Comparison of ENCODE assay signal across 8 cellular contexts in genomic region chr22:36528336-36528735, GRCh38. TPM values are rescaled to one million over a fixed set of nuclear protein-coding genes. Genes with fewer than 3 reads are reported as not detected.
DNase-seq lines count a peak whose midpoint lies in the region; ATAC-seq and TF ChIP-seq lines count a peak whose summit lies in the region.

No MANE protein-coding gene starts in this region.

- H3K36me3 ChIP-seq in A673 (ENCODE audit: insufficient read depth, low read length, poor library complexity, severe bottlenecking) (peaks cover 38% of the 10 kb centered on the region), adipocyte (ENCODE audit: control insufficient read depth, insufficient read depth, low read length, severe bottlenecking) (peaks cover 39% of the 10 kb centered on the region)

- no TSS peak for BruUV-seq in A673 (replicated peaks; lab: Mats Ljungman, UMichigan)

- H3K27me3 ChIP-seq in A673 (replicated peaks; ENCODE audit: insufficient read depth, low read depth, low read length, poor library complexity) (no peaks in the 10 kb centered on the region), HL-60 (ENCODE audit: insufficient read depth, poor library complexity, severe bottlenecking) (no peaks in the 10 kb centered on the region), adipocyte (replicated peaks; ENCODE audit: control insufficient read depth, insufficient read depth, low read length) (no peaks in the 10 kb centered on the region)

- intact Hi-C loops in A673 (cut with micrococcal nuclease; ENCODE audit: unreplicated experiment), result no loop called here

- no peak for ATAC-seq in stimulated activated naive CD8-positive, alpha-beta T cell treated with anti-CD3 and anti-CD28 coated beads, Interleukin-15, Interleukin-2, amounts not matched to agents 100 U/mL and 50 U/mL, for 24 hours
- no peak for ATAC-seq in HG03280 (IDR thresholded peaks at IDR 0.05; ENCODE audit: unreplicated experiment)

- H3K4me1 ChIP-seq in A673 (ENCODE audit: insufficient read depth, low read length, poor library complexity, severe bottlenecking) (peaks cover 13% of the 10 kb centered on the region), adipocyte (ENCODE audit: control insufficient read depth, insufficient read depth, low read length) (peaks cover 17% of the 10 kb centered on the region)

- H3K4me3 ChIP-seq in A673 (ENCODE audit: low read depth, low read length, poor library complexity, severe bottlenecking), result peak overlapping the region; percentile 70
- H3K4me3 ChIP-seq in HL-60 (replicated peaks; ENCODE audit: insufficient read depth, low read length), result peak overlapping the region; percentile 75
- peak overlapping the region; percentile 93 for H3K4me3 ChIP-seq in adipocyte (ENCODE audit: low read length)

- TF ChIP-seq CTCF in A673 (conservative IDR thresholded peaks at IDR 0.05; ENCODE audit: low read depth, low read length) (no peak), HL-60 (IDR thresholded peaks at IDR 0.05; ENCODE audit: insufficient read depth, low read length) (no peak)

- POLR2A ChIA-PET in A673 (lab: Charles Lee; ENCODE audit: low non-redundant PET), result no interaction called here

- no peaks in the 10 kb centered on the region for H3K9me3 ChIP-seq in A673 (ENCODE audit: low read depth, low read length, poor library complexity, severe bottlenecking)
- no peaks in the 10 kb centered on the region for H3K9me3 ChIP-seq in adipocyte (ENCODE audit: control insufficient read depth, low read length)

- DNase-seq in A673 (ENCODE audit: low spot score) (no peak), HL-60 (ENCODE audit: low read depth in 1 of 2, low spot score in 1 of 2) (no peak), adipocyte (ENCODE audit: low read depth) (peak; percentile 59), iris pigment epithelial cell (ENCODE audit: low read depth) (peak; percentile 27), NCI-H345 treated with DMSO at 0.1 percent for 48 hours (lab: John Stamatoyannopoulos, UW; ENCODE audit: unreplicated experiment) (no peak), activated gamma-delta T cell treated with Interleukin-2 at 50 U/mL for 16 hours (no peak)
- DNase-seq in stimulated activated naive CD8-positive, alpha-beta T cell treated with anti-CD3 and anti-CD28 coated beads, Interleukin-15, Interleukin-2, amounts not matched to agents 100 U/mL and 50 U/mL, for 24 hours, result peak; percentile 23

- H3K27ac ChIP-seq in A673 (ENCODE audit: low read depth, low read length, poor library complexity, severe bottlenecking), result peak overlapping the region; percentile 90
- peak overlapping the region; percentile 95 for H3K27ac ChIP-seq in HL-60 (replicated peaks)

- CTCF ChIA-PET in A673 (lab: Charles Lee), result interaction anchor here (0.6 kb wide), 1 partner anchor 18 kb away, joined by 4 read pairs; no protein-coding TSS in a partner anchor

- peak overlapping the region; percentile 93 for H3K9ac ChIP-seq in adipocyte (ENCODE audit: low read length)

RNA-seq across cellular contexts. Expression of gene EIF3D, which starts 0.6 kb away (rescaled TPM):
- 237 and 249 TPM in 2 replicates for total RNA-seq in A673 (2021)

RNA-seq across cellular contexts. Expression of gene FOXRED2, which starts 21.5 kb away (rescaled TPM):
- total RNA-seq in A673 (2021), result 53.8 and 60.4 TPM in 2 replicates

RNA-seq across cellular contexts. Expression of gene TXN2, which starts 46.9 kb away (rescaled TPM):
- 85.4 and 88.4 TPM in 2 replicates for total RNA-seq in A673 (2021)

Comparison
In these comparisons a context has a peak if more than half of its experiments do, and no peak if none do; other contexts are left out.
1. DNase-seq: peak in adipocyte (single experiment), iris pigment epithelial cell (single experiment) and stimulated activated naive CD8-positive, alpha-beta T cell treated with anti-CD3 and anti-CD28 coated beads, Interleukin-15, Interleukin-2, amounts not matched to agents 100 U/mL and 50 U/mL, for 24 hours (single experiment); none in A673 (single experiment), HL-60 (0 of 2), NCI-H345 treated with DMSO at 0.1 percent for 48 hours (single experiment) and activated gamma-delta T cell treated with Interleukin-2 at 50 U/mL for 16 hours (single experiment).
2. Peak in every context shown above with its lines, with median percentiles within 50 percentile points of each other: H3K4me3 ChIP-seq.